In genomic region chr10:101879456-101880189, GRCh38 we compare ENCODE assay signal across 10 cellular contexts. TPM values are rescaled to one million over a fixed set of nuclear protein-coding genes. Genes with fewer than 3 reads are reported as not detected.
DNase-seq lines count a peak whose midpoint lies in the region; ATAC-seq and TF ChIP-seq lines count a peak whose summit lies in the region.
"Had no signal": no experiment of that assay in that cellular context is flagged by ENCODE, and none has a peak within 500 bp of the region (broad histone marks: within the 10 kb centered on the region; RNA-seq: fewer than 3 reads in every experiment).

No MANE protein-coding gene starts in this region.

- H3K4me1 ChIP-seq in GM23248 (ENCODE audit: insufficient read depth) (peaks cover 14% of the 10 kb centered on the region), fibroblast of lung (ENCODE audit: control insufficient read depth, extremely low read depth, insufficient read depth, low read length) (peaks cover 3% of the 10 kb centered on the region), skeletal muscle satellite cell (ENCODE audit: control insufficient read depth, insufficient read depth, low read length) (peaks cover 19% of the 10 kb centered on the region), left lung (no peaks in the 10 kb centered on the region), neuronal stem cell (ENCODE audit: control insufficient read depth in 2 of 2, insufficient read depth in 1 of 2, low read depth in 1 of 2, low read length in 2 of 2) (peaks cover 8 to 12% of the 10 kb centered on the region in 2 donors)

- H4K20me1 ChIP-seq in GM23248 (ENCODE audit: insufficient read depth) (no peaks in the 10 kb centered on the region), fibroblast of lung (ENCODE audit: control insufficient read depth, extremely low read depth, insufficient read depth, low read length) (no peaks in the 10 kb centered on the region)

- no peaks in the 10 kb centered on the region for H3K9me3 ChIP-seq in GM23248 (ENCODE audit: low read depth)
- H3K9me3 ChIP-seq in fibroblast of lung (ENCODE audit: control insufficient read depth, insufficient read depth, low read depth, low read length) = no peaks in the 10 kb centered on the region
- no peaks in the 10 kb centered on the region for H3K9me3 ChIP-seq in skeletal muscle satellite cell (replicated peaks; ENCODE audit: low read length)
- no peaks in the 10 kb centered on the region for H3K9me3 ChIP-seq in left lung
- H3K9me3 ChIP-seq in neuronal stem cell (replicated peaks in 1 of 2; ENCODE audit: control insufficient read depth in 2 of 2, insufficient read depth in 1 of 2, low read depth in 1 of 2, low read length in 2 of 2) = no peaks in the 10 kb centered on the region
- H3K9me3 ChIP-seq: esophagus squamous epithelium had no signal

- no peak overlapping the region for H2AFZ ChIP-seq in GM23248
- no peak overlapping the region for H2AFZ ChIP-seq in fibroblast of lung (ENCODE audit: low read length)
- no peak overlapping the region for H2AFZ ChIP-seq in neuronal stem cell (ENCODE audit: low read length)

- no peaks in the 10 kb centered on the region for H3K36me3 ChIP-seq in GM23248 (ENCODE audit: low read depth)
- H3K36me3 ChIP-seq in fibroblast of lung (ENCODE audit: control insufficient read depth, insufficient read depth, low read length) = no peaks in the 10 kb centered on the region
- no peaks in the 10 kb centered on the region for H3K36me3 ChIP-seq in skeletal muscle satellite cell (ENCODE audit: insufficient read depth, low read length)
- peaks cover 0 to 10% of the 10 kb centered on the region in 2 donors for H3K36me3 ChIP-seq in left lung
- H3K36me3 ChIP-seq in neuronal stem cell (replicated peaks in 1 of 2; ENCODE audit: control insufficient read depth in 2 of 2, insufficient read depth in 2 of 2, low read length in 2 of 2) = no peaks in the 10 kb centered on the region

- no peak overlapping the region for H4K8ac ChIP-seq in neuronal stem cell (ENCODE audit: low read depth, low read length)

- H2AK5ac ChIP-seq in neuronal stem cell (ENCODE audit: low read depth, low read length) = no peak overlapping the region

- no peak overlapping the region for H3K9ac ChIP-seq in GM23248
- no peak overlapping the region for H3K9ac ChIP-seq in fibroblast of lung (ENCODE audit: insufficient read depth, low read length)
- peak overlapping the region; percentile 47 for H3K9ac ChIP-seq in skeletal muscle satellite cell (ENCODE audit: low read depth, low read length)
- H3K9ac ChIP-seq in neuronal stem cell (ENCODE audit: low read depth, low read length, poor library complexity) = no peak overlapping the region

- peak overlapping the region; percentile 36 for H3K4me2 ChIP-seq in GM23248 (ENCODE audit: unreplicated experiment)
- H3K4me2 ChIP-seq in fibroblast of lung (ENCODE audit: extremely low read depth, insufficient read depth, low read length) = peak overlapping the region; percentile 13
- H3K4me2 ChIP-seq in skeletal muscle satellite cell (ENCODE audit: low read length) = peak overlapping the region; percentile 52
- H3K4me2 ChIP-seq in neuronal stem cell (ENCODE audit: insufficient read depth, low read length, poor library complexity, severe bottlenecking) = no peak overlapping the region

- H3K27ac ChIP-seq in GM23248 (peak overlapping the region; percentile 38), fibroblast of lung (ENCODE audit: insufficient read depth, low read length) (peak overlapping the region; percentile 51), left lung (no peak overlapping the region), neuronal stem cell (replicated peaks; ENCODE audit: low read length) (no peak overlapping the region)
- H3K27ac ChIP-seq: esophagus squamous epithelium had no signal

- no peak overlapping the region for H3K23ac ChIP-seq in neuronal stem cell (ENCODE audit: low read depth, low read length, poor library complexity)

- in situ Hi-C loops in GM23248 (cut with MboI) = loop anchor here (10.0 kb wide), 1 partner anchor 125 kb away; no protein-coding TSS in a partner anchor
- in situ Hi-C loops in SK-MEL-5 (cut with HindIII; ENCODE audit: low pct_unique_long_range_greater_than_20kb, low sequenced_read_pairs) = loop anchor here (25.0 kb wide), 1 partner anchor 108 kb away; no protein-coding TSS in a partner anchor

- no peak overlapping the region for H3K14ac ChIP-seq in neuronal stem cell (ENCODE audit: low read length)

- H3K9me2 ChIP-seq in GM23248 (ENCODE audit: insufficient read depth) = no peaks in the 10 kb centered on the region

- intact Hi-C loops in left lung (cut with DNase I) = no loop called here

- H3K79me1 ChIP-seq in neuronal stem cell (ENCODE audit: low read depth, low read length) = no peaks in the 10 kb centered on the region

- no peak for ATAC-seq in left lung
- ATAC-seq: naive thymus-derived CD4-positive, alpha-beta T cell had no signal

- no peak overlapping the region for H3K4ac ChIP-seq in neuronal stem cell (ENCODE audit: low read length)

- H3K79me2 ChIP-seq in GM23248 (ENCODE audit: insufficient read depth) (0 out of 2 replicates have a peak, but pooled peaks cover 6% of the 10 kb centered on the region), fibroblast of lung (ENCODE audit: control insufficient read depth, insufficient read depth, low read length) (no peaks in the 10 kb centered on the region)

- H3F3A ChIP-seq in GM23248 (ENCODE audit: insufficient read depth) = peaks cover 9% of the 10 kb centered on the region; the same call in 1 of the 2 replicates

- no peak overlapping the region for H2BK12ac ChIP-seq in neuronal stem cell (ENCODE audit: low read length)

- H4K91ac ChIP-seq in neuronal stem cell (ENCODE audit: low read depth, low read length, poor library complexity) = no peak overlapping the region

- WGBS in GM23248 (ENCODE audit: low coverage in 1 of 2, low lambda C conversion rate in 2 of 2, missing lambda C conversion rate in 2 of 2), 2 experiments = 81 to 87% methylated on average over 12 of the region's 12 CpGs
- WGBS in neuronal stem cell (ENCODE audit: extremely low coverage in 2 of 2, insufficient read length in 2 of 2, insufficient replicate concordance in 1 of 2), 2 donors = no CpG with 5 or more reads among the region's 12 CpGs

- no peak overlapping the region for H2BK120ac ChIP-seq in neuronal stem cell (ENCODE audit: low read depth, low read length)

- no peaks in the 10 kb centered on the region for H3K27me3 ChIP-seq in GM23248 (replicated peaks; ENCODE audit: insufficient read depth)
- no peaks in the 10 kb centered on the region for H3K27me3 ChIP-seq in fibroblast of lung (ENCODE audit: control insufficient read depth, insufficient read depth, low read length)
- no peaks in the 10 kb centered on the region for H3K27me3 ChIP-seq in skeletal muscle satellite cell (ENCODE audit: control insufficient read depth, insufficient read depth, low read length)
- H3K27me3 ChIP-seq in left lung = no peaks in the 10 kb centered on the region
- no peaks in the 10 kb centered on the region for H3K27me3 ChIP-seq in neuronal stem cell (ENCODE audit: control insufficient read depth in 3 of 3, insufficient read depth in 3 of 3, low read depth in 1 of 3, low read length in 3 of 3)
- H3K27me3 ChIP-seq: esophagus squamous epithelium had no signal

- H3K4me3 ChIP-seq in GM23248 (no peak overlapping the region), fibroblast of lung (replicated peaks in 1 of 4; ENCODE audit: control extremely low read depth in 1 of 4, insufficient read depth in 1 of 4, low read depth in 3 of 4, low read length in 4 of 4) (no peak overlapping the region), skeletal muscle satellite cell (ENCODE audit: low read length) (peak overlapping the region; percentile 41), left lung (no peak overlapping the region), neuronal stem cell (ENCODE audit: low read length in 2 of 2) (no peak overlapping the region)
- H3K4me3 ChIP-seq: esophagus squamous epithelium had no signal

- TF ChIP-seq CTCF in fibroblast of lung (conservative IDR thresholded peaks at IDR 0.05 in 1 of 2, IDR thresholded peaks at IDR 0.05 in 1 of 2; ENCODE audit: low read depth in 1 of 2, low read length in 2 of 2) (no peak), left lung (IDR thresholded peaks at IDR 0.05) (no peak)

- H3K18ac ChIP-seq in neuronal stem cell (ENCODE audit: low read length) = no peak overlapping the region

- H2BK5ac ChIP-seq in neuronal stem cell (ENCODE audit: low read length) = no peak overlapping the region

- no peak overlapping the region for H2BK15ac ChIP-seq in neuronal stem cell (ENCODE audit: low read length)

- DNase-seq in GM23248 (peak; percentile 59), SK-MEL-5 (ENCODE audit: low read depth, low spot score) (peak; percentile 95), fibroblast of lung (ENCODE audit: low read depth in 2 of 2) (peak; percentile 37 to 97), left lung (no peak), neuronal stem cell (ENCODE audit: low spot score) (no peak), T-helper 9 cell (no peak), NOMO-1 treated with DMSO at 0.1 percent for 48 hours (lab: John Stamatoyannopoulos, UW; ENCODE audit: unreplicated experiment) (no peak)
- DNase-seq: esophagus squamous epithelium; naive thymus-derived CD4-positive, alpha-beta T cell had no signal

RNA-seq across cellular contexts. Expression of gene KCNIP2, which starts 36.0 kb away (rescaled TPM):
- 0.22 TPM in 1 of 2 replicates, not detected in the other for total RNA-seq in GM23248 (2014; rRNA removed; shearing (Covaris generic))
- 0.15 and 0.24 TPM in 2 replicates for polyA plus RNA-seq in GM23248 (2016; fragmentation: Nextera tagmentation; extraction: Ambion mirVana)
- total RNA-seq in SK-MEL-5 (2014; rRNA removed; shearing (Covaris generic)) = 1.1 and 1.6 TPM in 2 replicates
- 0.58 and 8.0 TPM in 2 replicates for polyA plus RNA-seq in SK-MEL-5 (2015; cell fraction: cytosol; rRNA removed)
- 13.0 and 15.1 TPM in 2 replicates for polyA plus RNA-seq in SK-MEL-5 (2015; cell fraction: nucleus; rRNA removed)
- 0.77 and 1.8 TPM in 2 replicates for total RNA-seq in fibroblast of lung
- 0.16 and 0.37 TPM in 2 replicates for polyA plus RNA-seq in fibroblast of lung
- 0.30 and 0.31 TPM in 2 replicates for polyA plus RNA-seq in fibroblast of lung (2012)
- 0.43 TPM in 1 of 2 replicates, not detected in the other for polyA minus RNA-seq in fibroblast of lung (ENCODE audit: low replicate concordance)
- 0.44 and 2.8 TPM in 2 replicates for total RNA-seq in skeletal muscle satellite cell (2012; rRNA removed)
- total RNA-seq in left lung = 1 to 10 TPM; 2.2 to 2.3 TPM
- polyA plus RNA-seq in neuronal stem cell (2013, experiment 1 of 2) = 6.4 TPM
- 6.7 TPM for polyA plus RNA-seq in neuronal stem cell (2013, experiment 2 of 2)

Comparison
In these comparisons a context has a peak if more than half of its experiments do, and no peak if none do; other contexts are left out.
1. DNase-seq: peak in GM23248 (single experiment), SK-MEL-5 (single experiment) and fibroblast of lung (2 of 2); none in left lung (0 of 2), neuronal stem cell (single experiment), T-helper 9 cell (single experiment) and NOMO-1 treated with DMSO at 0.1 percent for 48 hours (single experiment).
2. H3K27ac ChIP-seq: peak in GM23248 (single experiment) and fibroblast of lung (single experiment); none in left lung (0 of 2) and neuronal stem cell (single experiment).